8 cellular contexts compared by ENCODE assay signal in genomic region chr12:47815447-47815846, GRCh38. TPM values are rescaled to one million over a fixed set of nuclear protein-coding genes. Genes with fewer than 3 reads are reported as not detected.
A peak's percentile ranks its signal among the peaks of the same experiment; 100 is the strongest.
DNase-seq lines count a peak whose midpoint lies in the region; ATAC-seq, FAIRE-seq and TF ChIP-seq lines count a peak whose summit lies in the region.
"Not testable (repeated sequence)": the region's sequence is repeated elsewhere in the genome, so short reads cannot be mapped to it uniquely, and the experiment has no call there.

No MANE protein-coding gene starts in this region.

- H3K27ac Mint-ChIP-seq in CD8-positive, alpha-beta T cell = peak overlapping the region; percentile 97
- peak overlapping the region; percentile 96 for H3K27ac Mint-ChIP-seq in activated CD8-positive, alpha-beta memory T cell treated with anti-CD3 and anti-CD28 coated beads, Interleukin-2, amount 10 ng/mL, durations not matched to agents 7 days and 5 days
- peak overlapping the region; percentile 66 for H3K27ac Mint-ChIP-seq in mesothelial cell of epicardium

- H4K20me1 ChIP-seq in OCI-LY7 (ENCODE audit: insufficient read depth, low read length); GM12878 (ENCODE audit: control insufficient read depth, insufficient read depth): not testable (repeated sequence)

- not testable (repeated sequence) for FAIRE-seq in GM12878 (lab: Jason Lieb, UNC)

- DNase-seq in CD8-positive, alpha-beta T cell; OCI-LY7 (ENCODE audit: low spot score); activated CD8-positive, alpha-beta memory T cell treated with anti-CD3 and anti-CD28 coated beads, Interleukin-2, amount 10 ng/mL, durations not matched to agents 7 days and 5 days; GM12878 (ENCODE audit: low read depth, low spot score); mesothelial cell of epicardium (ENCODE audit: low spot score in 2 of 2, unreplicated experiment in 2 of 2); tibial nerve (ENCODE audit: low spot score in 2 of 2): not testable (repeated sequence)

- TF ChIP-seq EP300 in GM12878 (IDR thresholded peaks at IDR 0.05; ENCODE audit: borderline replicate concordance in 1 of 2, control insufficient read depth in 1 of 2, low read depth in 2 of 2, low read length in 2 of 2); gastroesophageal sphincter (IDR thresholded peaks at IDR 0.05); tibial nerve (IDR thresholded peaks at IDR 0.05): not testable (repeated sequence)

- TF ChIP-seq RAD21 in GM12878 (IDR thresholded peaks at IDR 0.05; ENCODE audit: insufficient read depth, low read depth, low read length) = not testable (repeated sequence)

- not testable (repeated sequence) for H3K27me3 Mint-ChIP-seq in CD8-positive, alpha-beta T cell (ENCODE audit: low read depth); activated CD8-positive, alpha-beta memory T cell treated with anti-CD3 and anti-CD28 coated beads, Interleukin-2, amount 10 ng/mL, durations not matched to agents 7 days and 5 days; mesothelial cell of epicardium (ENCODE audit: low read depth)

- ATAC-seq in CD8-positive, alpha-beta T cell; activated CD8-positive, alpha-beta memory T cell treated with anti-CD3 and anti-CD28 coated beads, Interleukin-2, amount 10 ng/mL, durations not matched to agents 7 days and 5 days; GM12878; gastroesophageal sphincter: not testable (repeated sequence)

- CTCF ChIA-PET in CD8-positive, alpha-beta T cell (lab: Charles Lee) = interaction anchor here (31.7 kb wide), 1 partner anchor 21 kb away, joined by 728 read pairs; no protein-coding TSS in a partner anchor
- CTCF ChIA-PET in OCI-LY7 (lab: Charles Lee; ENCODE audit: unreplicated experiment) = not testable (repeated sequence)
- CTCF ChIA-PET in activated CD8-positive, alpha-beta memory T cell treated with anti-CD3 and anti-CD28 coated beads, Interleukin-2, amount 10 ng/mL, durations not matched to agents 7 days and 5 days (lab: Charles Lee) = interaction anchor here (3.2 to 27.3 kb wide), 2 partner anchors 18 to 49 kb away, joined by 15 to 775 read pairs; no protein-coding TSS in a partner anchor
- CTCF ChIA-PET in GM12878 (lab: Yijun Ruan, JAX) = interaction anchor here (8.0 kb wide), 1 partner anchor 24 kb away, joined by 81 read pairs; no protein-coding TSS in a partner anchor

- RAD21 ChIA-PET in GM12878 (lab: Charles Lee; ENCODE audit: unreplicated experiment) = interaction anchor here (3.2 to 9.0 kb wide), 3 partner anchors 17 to 19 kb away, joined by 11 to 202 read pairs (median 16); no protein-coding TSS in a partner anchor

- in situ Hi-C loops in GM12878 (cut with MboI) = not testable (repeated sequence)

- SMC1A ChIA-PET in GM12878 (lab: Charles Lee; ENCODE audit: uncharacterized antibody, unreplicated experiment) = not testable (repeated sequence)

- not testable (repeated sequence) for H3K27me3 ChIP-seq in CD8-positive, alpha-beta T cell (ENCODE audit: insufficient read depth, low read length); GM12878 (replicated peaks in 1 of 2; ENCODE audit: control insufficient read depth in 2 of 2, insufficient read depth in 2 of 2, low read length in 1 of 2); gastroesophageal sphincter; rectal smooth muscle tissue (ENCODE audit: control insufficient read depth, insufficient read depth, low read length); tibial nerve

- H3K4me2 ChIP-seq in OCI-LY7 (ENCODE audit: low read length) = peak overlapping the region; percentile 98
- H3K4me2 ChIP-seq in GM12878 (ENCODE audit: control insufficient read depth, insufficient read depth) = 0 out of 2 replicates have a peak overlapping the region, but pooled peaks have one; percentile 92

- not testable (repeated sequence) for H3K27ac ChIP-seq in CD8-positive, alpha-beta T cell (ENCODE audit: low read depth, low read length)
- peak overlapping the region; percentile 96 for H3K27ac ChIP-seq in OCI-LY7 (ENCODE audit: low read depth, low read length, poor library complexity, severe bottlenecking)
- 0 out of 2 replicates have a peak overlapping the region, but pooled peaks have one; percentile 1 for H3K27ac ChIP-seq in GM12878 (ENCODE audit: control insufficient read depth, insufficient read depth)
- H3K27ac ChIP-seq in gastroesophageal sphincter = peak overlapping the region; percentile 8 to 99 (median 96)
- H3K27ac ChIP-seq in rectal smooth muscle tissue (ENCODE audit: low read depth, low read length) = peak overlapping the region; percentile 97
- peak overlapping the region; percentile 96 to 99 (median 97) for H3K27ac ChIP-seq in tibial nerve

- H3K9ac ChIP-seq in GM12878 (ENCODE audit: control insufficient read depth, insufficient read depth, low read length); rectal smooth muscle tissue (ENCODE audit: low read length): not testable (repeated sequence)

- H3K9me2 ChIP-seq in OCI-LY7 (ENCODE audit: insufficient read depth, low read length) = not testable (repeated sequence)

- not testable (repeated sequence) for H3K4me3 ChIP-seq in CD8-positive, alpha-beta T cell (ENCODE audit: low read depth, low read length); OCI-LY7 (ENCODE audit: low read depth, low read length, poor library complexity, severe bottlenecking); GM12878; gastroesophageal sphincter; rectal smooth muscle tissue (ENCODE audit: low read length); tibial nerve

- H3K4me1 Mint-ChIP-seq in CD8-positive, alpha-beta T cell (ENCODE audit: low read depth) = peaks cover 86% of the 10 kb centered on the region
- H3K4me1 Mint-ChIP-seq in activated CD8-positive, alpha-beta memory T cell treated with anti-CD3 and anti-CD28 coated beads, Interleukin-2, amount 10 ng/mL, durations not matched to agents 7 days and 5 days = peaks cover 71% of the 10 kb centered on the region
- peaks cover 69% of the 10 kb centered on the region for H3K4me1 Mint-ChIP-seq in mesothelial cell of epicardium

- BruUV-seq in OCI-LY7 (replicated peaks; lab: Mats Ljungman, UMichigan); GM12878 (replicated peaks; lab: Mats Ljungman, UMichigan): not testable (repeated sequence)

- TF ChIP-seq CTCF in CD8-positive, alpha-beta T cell (IDR thresholded peaks at IDR 0.05); GM12878 (IDR thresholded peaks at IDR 0.05 in 2 of 3, conservative IDR thresholded peaks at IDR 0.05 in 1 of 3; ENCODE audit: control insufficient read depth in 2 of 3, extremely low read depth in 1 of 3, insufficient read depth in 1 of 3, low read depth in 3 of 3, low read length in 3 of 3); gastroesophageal sphincter (IDR thresholded peaks at IDR 0.05); mesothelial cell of epicardium (IDR thresholded peaks at IDR 0.05; ENCODE audit: unreplicated experiment); tibial nerve (IDR thresholded peaks at IDR 0.05): not testable (repeated sequence)
- TF ChIP-seq CTCF in OCI-LY7 (conservative IDR thresholded peaks at IDR 0.05; ENCODE audit: low read length) = peak; percentile 23; the same call in 1 of the 2 replicates

- H3K9me3 ChIP-seq in CD8-positive, alpha-beta T cell (ENCODE audit: low read length); OCI-LY7 (ENCODE audit: low read length); GM12878 (replicated peaks; ENCODE audit: control insufficient read depth, insufficient read depth, low read length); gastroesophageal sphincter; tibial nerve: not testable (repeated sequence)

- H3K79me2 ChIP-seq in OCI-LY7 (ENCODE audit: insufficient read depth, low read depth, low read length) = peaks cover 84% of the 10 kb centered on the region
- H3K79me2 ChIP-seq in GM12878 (ENCODE audit: control insufficient read depth, insufficient read depth, low read length) = peaks cover 33% of the 10 kb centered on the region

- H2AFZ ChIP-seq in OCI-LY7 (ENCODE audit: low read length); GM12878 (ENCODE audit: control insufficient read depth, low read depth, low read length): not testable (repeated sequence)

- peak overlapping the region; percentile 37 for H3K4me3 Mint-ChIP-seq in CD8-positive, alpha-beta T cell
- not testable (repeated sequence) for H3K4me3 Mint-ChIP-seq in activated CD8-positive, alpha-beta memory T cell treated with anti-CD3 and anti-CD28 coated beads, Interleukin-2, amount 10 ng/mL, durations not matched to agents 7 days and 5 days; mesothelial cell of epicardium

- not testable (repeated sequence) for TF ChIP-seq POLR2A in GM12878 (IDR thresholded peaks at IDR 0.05; ENCODE audit: low read depth, low read length); gastroesophageal sphincter (IDR thresholded peaks at IDR 0.05); tibial nerve (IDR thresholded peaks at IDR 0.05)

- peaks cover 15% of the 10 kb centered on the region for H3K36me3 Mint-ChIP-seq in CD8-positive, alpha-beta T cell
- H3K36me3 Mint-ChIP-seq in activated CD8-positive, alpha-beta memory T cell treated with anti-CD3 and anti-CD28 coated beads, Interleukin-2, amount 10 ng/mL, durations not matched to agents 7 days and 5 days = peaks cover 53% of the 10 kb centered on the region
- not testable (repeated sequence) for H3K36me3 Mint-ChIP-seq in mesothelial cell of epicardium

- not testable (repeated sequence) for H3K9me3 Mint-ChIP-seq in CD8-positive, alpha-beta T cell; activated CD8-positive, alpha-beta memory T cell treated with anti-CD3 and anti-CD28 coated beads, Interleukin-2, amount 10 ng/mL, durations not matched to agents 7 days and 5 days (ENCODE audit: low read depth); mesothelial cell of epicardium

- POLR2A ChIA-PET in CD8-positive, alpha-beta T cell (lab: Charles Lee) = interaction anchor here (3.8 kb wide), 1 partner anchor 18 kb away, joined by 55 read pairs; no protein-coding TSS in a partner anchor
- POLR2A ChIA-PET in OCI-LY7 (lab: Charles Lee) = interaction anchor here (0.7 to 10.4 kb wide), 3 partner anchors 12 to 17 kb away, joined by 5 to 342 read pairs (median 239); no protein-coding TSS in a partner anchor
- POLR2A ChIA-PET in GM12878 (lab: Charles Lee) = interaction anchor here (4.3 kb wide), 1 partner anchor 18 kb away, joined by 46 read pairs; no protein-coding TSS in a partner anchor

- peaks cover 82% of the 10 kb centered on the region for H3K4me1 ChIP-seq in CD8-positive, alpha-beta T cell (ENCODE audit: insufficient read depth, low read length)
- H3K4me1 ChIP-seq in OCI-LY7 (ENCODE audit: insufficient read depth, low read length, poor library complexity, severe bottlenecking) = peaks cover 86% of the 10 kb centered on the region
- peaks cover 62% of the 10 kb centered on the region for H3K4me1 ChIP-seq in GM12878 (ENCODE audit: control insufficient read depth, insufficient read depth, low read length)
- H3K4me1 ChIP-seq in gastroesophageal sphincter = peaks cover 6 to 87% (median 67%) of the 10 kb centered on the region in 3 donors
- H3K4me1 ChIP-seq in rectal smooth muscle tissue (ENCODE audit: control insufficient read depth, insufficient read depth, low read length) = peaks cover 56% of the 10 kb centered on the region
- peaks cover 6 to 84% (median 73%) of the 10 kb centered on the region in 4 donors for H3K4me1 ChIP-seq in tibial nerve

- WGBS in GM12878 (ENCODE audit: insufficient coverage, insufficient replicate concordance, low lambda C conversion rate, missing lambda C conversion rate) = 96% methylated on average over 5 of the region's 5 CpGs
- 68 to 76% methylated on average over 5 of the region's 5 CpGs for WGBS in gastroesophageal sphincter (ENCODE audit: low coverage in 1 of 2), 2 donors
- 92 to 97% methylated on average over 5 of the region's 5 CpGs for WGBS in tibial nerve, 2 donors

- not testable (repeated sequence) for H3K36me3 ChIP-seq in CD8-positive, alpha-beta T cell (ENCODE audit: insufficient read depth, low read length); GM12878 (ENCODE audit: control insufficient read depth in 2 of 2, insufficient read depth in 2 of 2, low read length in 1 of 2); gastroesophageal sphincter; rectal smooth muscle tissue (ENCODE audit: control insufficient read depth, insufficient read depth, low read length); tibial nerve
- peaks cover 19% of the 10 kb centered on the region; the same call in 1 of the 2 replicates for H3K36me3 ChIP-seq in OCI-LY7 (ENCODE audit: insufficient read depth, low read length)

- intact Hi-C loops in CD8-positive, alpha-beta T cell (cut with DNase I, micrococcal nuclease) = loop anchor here (10.0 kb wide), 4 partner anchors 289 to 1441 kb away; partner anchors contain the start of genes SENP1 (in 1 of the 2) and SLC38A2 (in 1 of the 2)
- intact Hi-C loops in OCI-LY7 (cut with micrococcal nuclease; ENCODE audit: unreplicated experiment); GM12878 (cut with micrococcal nuclease; ENCODE audit: unreplicated experiment): not testable (repeated sequence)

RNA-seq across cellular contexts. Expression of gene HDAC7, which starts 4.3 kb away (rescaled TPM):
- 10 to 100 TPM; 87.3 to 91.4 TPM for total RNA-seq in CD8-positive, alpha-beta T cell
- total RNA-seq in OCI-LY7 (2014; rRNA removed; shearing (Covaris generic)) = 38.4 and 45.9 TPM in 2 replicates
- total RNA-seq in OCI-LY7 (2022) (130 and 131 TPM in 2 replicates), GM12878 (2014; rRNA removed) (5.0 and 6.9 TPM in 2 replicates), GM12878 (2014; rRNA removed; fragmentation: Illumina TruSeq; extraction: Trizol) (3.1 and 3.9 TPM in 2 replicates), GM12878 (2021) (12.6 and 18.3 TPM in 2 replicates), gastroesophageal sphincter (10 to 100 TPM; 55.9 to 96.5 (median 59.4) TPM), mesothelial cell of epicardium (113 to 132 TPM (median 123 TPM) in 3 replicates), tibial nerve (100 to 1,000 TPM in 2 of 4 donors, 10 to 100 TPM in 2; 90.4 to 186 (median 98.4) TPM)
- 100 to 1,000 TPM; 226 to 284 TPM for total RNA-seq in activated CD8-positive, alpha-beta memory T cell treated with anti-CD3 and anti-CD28 coated beads, Interleukin-2, amount 10 ng/mL, durations not matched to agents 7 days and 5 days
- total RNA-seq in GM12878 (2013; cell fraction: nucleolus; rRNA removed) = 25.7 and 29.4 TPM in 2 replicates
- 14.4 TPM for polyA plus RNA-seq in GM12878 (2011; ENCODE audit: low read depth)
- polyA plus RNA-seq in GM12878 (2011; rRNA removed) (5.1 and 5.6 TPM in 2 replicates), GM12878 (2014; fragmentation: Illumina TruSeq; extraction: Trizol) (2.5 and 6.3 TPM in 2 replicates), GM12878 (2014; fragmentation: Nextera tagmentation; extraction: Ambion mirVana) (1 to 10 TPM in 1 of 2 experiments, under 1 TPM in 1; 0.47 to 1.3 TPM), GM12878 (2014; rRNA removed) (10.1 and 11.4 TPM in 2 replicates), GM12878 (2016; fragmentation: Nextera tagmentation; extraction: Ambion mirVana) (1 to 10 TPM; 5.1 to 6.2 TPM)
- 5.8 and 7.1 TPM in 2 replicates for polyA plus RNA-seq in GM12878 (2011; cell fraction: cytosol; rRNA removed)
- polyA plus RNA-seq in GM12878 (2011; cell fraction: nucleus; rRNA removed) = 46.3 and 61.4 TPM in 2 replicates
- polyA plus RNA-seq in GM12878 (2012) = 31.4 and 31.5 TPM in 2 replicates
- 4.2 and 8.0 TPM in 2 replicates for polyA minus RNA-seq in GM12878 (2011; rRNA and poly(A)+ RNA removed)
- 3.9 and 4.3 TPM in 2 replicates for polyA minus RNA-seq in GM12878 (2011; cell fraction: cytosol; rRNA and poly(A)+ RNA removed)
- polyA minus RNA-seq in GM12878 (2011; cell fraction: nucleus; rRNA and poly(A)+ RNA removed) = 8.6 and 12.2 TPM in 2 replicates

RNA-seq across cellular contexts. Expression of gene SLC48A1, which starts 42.4 kb away (rescaled TPM):
- 1 to 10 TPM; 4.3 to 5.5 TPM for total RNA-seq in CD8-positive, alpha-beta T cell
- 3.8 and 9.6 TPM in 2 replicates for total RNA-seq in OCI-LY7 (2014; rRNA removed; shearing (Covaris generic))
- total RNA-seq in OCI-LY7 (2022) (8.6 and 12.0 TPM in 2 replicates), GM12878 (2014; rRNA removed) (1.7 and 2.4 TPM in 2 replicates), GM12878 (2014; rRNA removed; fragmentation: Illumina TruSeq; extraction: Trizol) (1.1 and 1.2 TPM in 2 replicates), GM12878 (2021) (2.4 and 3.8 TPM in 2 replicates), gastroesophageal sphincter (10 to 100 TPM; 40.7 to 66.8 (median 53.3) TPM), mesothelial cell of epicardium (25.3 to 27.7 TPM (median 27.0 TPM) in 3 replicates), tibial nerve (10 to 100 TPM; 24.6 to 37.9 (median 33.8) TPM)
- total RNA-seq in activated CD8-positive, alpha-beta memory T cell treated with anti-CD3 and anti-CD28 coated beads, Interleukin-2, amount 10 ng/mL, durations not matched to agents 7 days and 5 days = 10 to 100 TPM; 13.9 to 18.5 TPM
- total RNA-seq in GM12878 (2013; cell fraction: nucleolus; rRNA removed) = 2.5 and 3.7 TPM in 2 replicates
- polyA plus RNA-seq in GM12878 (2011; ENCODE audit: low read depth) = 0.84 TPM
- polyA plus RNA-seq in GM12878 (2011; rRNA removed) (0.55 and 1.2 TPM in 2 replicates), GM12878 (2014; fragmentation: Illumina TruSeq; extraction: Trizol) (1.6 TPM in 2 replicates), GM12878 (2014; fragmentation: Nextera tagmentation; extraction: Ambion mirVana) (1 to 10 TPM; 1.1 to 2.2 TPM), GM12878 (2014; rRNA removed) (1.1 and 1.9 TPM in 2 replicates), GM12878 (2016; fragmentation: Nextera tagmentation; extraction: Ambion mirVana) (1 to 10 TPM; 4.0 to 4.9 TPM)
- polyA plus RNA-seq in GM12878 (2011; cell fraction: cytosol; rRNA removed) = 1.6 and 2.1 TPM in 2 replicates
- polyA plus RNA-seq in GM12878 (2011; cell fraction: nucleus; rRNA removed) = 2.4 and 2.7 TPM in 2 replicates
- 1.8 and 2.1 TPM in 2 replicates for polyA plus RNA-seq in GM12878 (2012)
- 1.2 and 1.8 TPM in 2 replicates for polyA minus RNA-seq in GM12878 (2011; rRNA and poly(A)+ RNA removed)
- polyA minus RNA-seq in GM12878 (2011; cell fraction: cytosol; rRNA and poly(A)+ RNA removed) = 0.67 and 0.94 TPM in 2 replicates
- polyA minus RNA-seq in GM12878 (2011; cell fraction: nucleus; rRNA and poly(A)+ RNA removed) = 0.38 and 1.9 TPM in 2 replicates

RNA-seq across cellular contexts. Expression of gene RAPGEF3, which starts 56.8 kb away (rescaled TPM):
- under 1 TPM; 0.14 to 0.25 TPM for total RNA-seq in CD8-positive, alpha-beta T cell
- 0.69 and 0.80 TPM in 2 replicates for total RNA-seq in OCI-LY7 (2014; rRNA removed; shearing (Covaris generic))
- total RNA-seq in OCI-LY7 (2022) (2.9 and 4.7 TPM in 2 replicates), GM12878 (2014; rRNA removed) (0.27 and 0.28 TPM in 2 replicates), GM12878 (2014; rRNA removed; fragmentation: Illumina TruSeq; extraction: Trizol) (0.09 and 0.18 TPM in 2 replicates), GM12878 (2021) (0.64 and 0.88 TPM in 2 replicates), gastroesophageal sphincter (10 to 100 TPM; 19.3 to 56.8 (median 25.5) TPM), mesothelial cell of epicardium (18.0 to 20.9 TPM (median 19.4 TPM) in 3 replicates), tibial nerve (100 to 1,000 TPM in 1 of 4 donors, 10 to 100 TPM in 3; 47.3 to 109 (median 83.6) TPM)
- 1 to 10 TPM; 1.5 to 1.9 TPM for total RNA-seq in activated CD8-positive, alpha-beta memory T cell treated with anti-CD3 and anti-CD28 coated beads, Interleukin-2, amount 10 ng/mL, durations not matched to agents 7 days and 5 days
- total RNA-seq in GM12878 (2013; cell fraction: nucleolus; rRNA removed) = 4.6 and 5.7 TPM in 2 replicates
- polyA plus RNA-seq in GM12878 (2011; ENCODE audit: low read depth) = 0.38 TPM
- polyA plus RNA-seq in GM12878 (2011; rRNA removed) (0.30 and 0.68 TPM in 2 replicates), GM12878 (2014; fragmentation: Illumina TruSeq; extraction: Trizol) (0.17 and 0.34 TPM in 2 replicates), GM12878 (2014; fragmentation: Nextera tagmentation; extraction: Ambion mirVana) (under 1 TPM in 1 of 2 experiments, not detected in 1; 0.02 TPM), GM12878 (2014; rRNA removed) (0.63 and 0.92 TPM in 2 replicates), GM12878 (2016; fragmentation: Nextera tagmentation; extraction: Ambion mirVana) (under 1 TPM in 1 of 2 experiments, not detected in 1; 0.27 TPM)
- 0.63 and 0.94 TPM in 2 replicates for polyA plus RNA-seq in GM12878 (2011; cell fraction: cytosol; rRNA removed)
- 3.4 and 4.8 TPM in 2 replicates for polyA plus RNA-seq in GM12878 (2011; cell fraction: nucleus; rRNA removed)
- polyA plus RNA-seq in GM12878 (2012) = 0.81 and 0.97 TPM in 2 replicates
- 0.22 and 1.5 TPM in 2 replicates for polyA minus RNA-seq in GM12878 (2011; rRNA and poly(A)+ RNA removed)
- polyA minus RNA-seq in GM12878 (2011; cell fraction: cytosol; rRNA and poly(A)+ RNA removed) = 1.7 TPM in 1 of 2 replicates, not detected in the other
- polyA minus RNA-seq in GM12878 (2011; cell fraction: nucleus; rRNA and poly(A)+ RNA removed) = 1.3 and 3.1 TPM in 2 replicates
